10 cellular contexts compared by ENCODE assay signal in the genomic region with DNA sequence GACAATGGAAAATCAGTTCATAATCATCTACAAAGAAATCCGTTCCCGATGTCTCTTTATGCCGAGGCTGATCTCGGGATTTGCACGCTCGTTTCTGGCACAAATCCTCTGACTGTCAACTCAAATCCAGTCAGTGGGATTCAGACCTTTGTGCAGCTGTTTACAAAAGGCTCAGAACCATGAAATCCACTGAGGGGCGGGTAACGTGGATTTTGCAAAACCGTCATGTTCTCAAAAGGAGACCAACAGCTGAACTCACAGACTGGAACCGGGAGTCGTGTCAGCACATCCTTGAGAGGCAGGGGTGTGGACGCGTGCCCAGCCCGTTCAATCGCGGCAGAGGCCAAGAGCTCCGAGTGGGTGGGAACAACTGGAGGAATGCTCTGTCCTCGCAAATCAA. TPM values are rescaled to one million over a fixed set of nuclear protein-coding genes. Genes with fewer than 3 reads are reported as not detected.
DNase-seq lines count a peak whose midpoint lies in the region; ATAC-seq and TF ChIP-seq lines count a peak whose summit lies in the region.
"Had no signal": no experiment of that assay in that cellular context is flagged by ENCODE, and none has a peak within 500 bp of the region (broad histone marks: within the 10 kb centered on the region; RNA-seq: fewer than 3 reads in every experiment).

No MANE protein-coding gene starts in this region.

- H3K79me2 ChIP-seq in parathyroid adenoma = no peaks in the 10 kb centered on the region

- H3K27ac ChIP-seq in parathyroid adenoma = peak overlapping the region; percentile 36

- CTCF ChIA-PET in activated naive CD4-positive, alpha-beta T cell treated with anti-CD3 and anti-CD28 coated beads for 36 hours (lab: Charles Lee) = no interaction called here

- intact Hi-C loops in Right ventricle myocardium superior (cut with DNase I) = loop anchor here (10.0 kb wide), 1 partner anchor 49 kb away; no protein-coding TSS in a partner anchor
- intact Hi-C loops in activated naive CD4-positive, alpha-beta T cell treated with anti-CD3 and anti-CD28 coated beads for 36 hours (cut with micrococcal nuclease) = no loop called here

- H3K9me3 ChIP-seq in adipocyte (ENCODE audit: control insufficient read depth, low read length) = no peaks in the 10 kb centered on the region
- H3K9me3 ChIP-seq in parathyroid adenoma (ENCODE audit: control insufficient read depth, low read length) = no peaks in the 10 kb centered on the region

- H3K4me2 ChIP-seq in parathyroid adenoma (ENCODE audit: low read length) = no peak overlapping the region

- peaks cover 6% of the 10 kb centered on the region for H3K36me3 Mint-ChIP-seq in activated naive CD4-positive, alpha-beta T cell treated with anti-CD3 and anti-CD28 coated beads for 36 hours (ENCODE audit: low read depth)

- H2AFZ ChIP-seq in parathyroid adenoma = peak overlapping the region; percentile 28

- H3K4me1 Mint-ChIP-seq in activated naive CD4-positive, alpha-beta T cell treated with anti-CD3 and anti-CD28 coated beads for 36 hours (ENCODE audit: low read depth) = no peaks in the 10 kb centered on the region

- no peak for TF ChIP-seq CTCF in parathyroid adenoma (IDR thresholded peaks at IDR 0.05)

- peaks cover 46% of the 10 kb centered on the region for H3K4me1 ChIP-seq in adipocyte (ENCODE audit: control insufficient read depth, insufficient read depth, low read length)
- peaks cover 3% of the 10 kb centered on the region for H3K4me1 ChIP-seq in parathyroid adenoma

- H3K4me3 ChIP-seq in adipocyte (ENCODE audit: low read length) (peak overlapping the region; percentile 57), parathyroid adenoma (ENCODE audit: low read depth, low read length) (no peak overlapping the region)

- H3K9ac ChIP-seq in adipocyte (ENCODE audit: low read length) (peak overlapping the region; percentile 85), parathyroid adenoma (no peak overlapping the region)

- H3K27me3 ChIP-seq in adipocyte (replicated peaks; ENCODE audit: control insufficient read depth, insufficient read depth, low read length) (no peaks in the 10 kb centered on the region), parathyroid adenoma (ENCODE audit: control insufficient read depth, insufficient read depth, low read length) (no peaks in the 10 kb centered on the region)

- DNase-seq in AG08395 (ENCODE audit: low spot score) = peak; percentile 51
- peak; percentile 94 for DNase-seq in adipocyte (ENCODE audit: low read depth)
- peak; percentile 93 for DNase-seq in Right ventricle myocardium superior
- no peak for DNase-seq in activated naive CD4-positive, alpha-beta T cell treated with anti-CD3 and anti-CD28 coated beads for 36 hours
- DNase-seq in KBM-7 = no peak
- DNase-seq in cerebellum (ENCODE audit: low spot score) = no peak
- DNase-seq: activated CD4-positive, alpha-beta T cell treated with anti-CD3 and anti-CD28 coated beads, Interleukin-2, amount 50 U/mL, for 1 hour; NCI-H526 had no signal

- no peaks in the 10 kb centered on the region for H3K27me3 Mint-ChIP-seq in activated naive CD4-positive, alpha-beta T cell treated with anti-CD3 and anti-CD28 coated beads for 36 hours (ENCODE audit: low read depth)

- no peak overlapping the region for H3K27ac Mint-ChIP-seq in activated naive CD4-positive, alpha-beta T cell treated with anti-CD3 and anti-CD28 coated beads for 36 hours

- peak; percentile 91 for ATAC-seq in Right ventricle myocardium superior (ENCODE audit: poor library complexity)
- no peak for ATAC-seq in HG02759 (IDR thresholded peaks at IDR 0.05; ENCODE audit: unreplicated experiment)

- H3K9me3 Mint-ChIP-seq in activated naive CD4-positive, alpha-beta T cell treated with anti-CD3 and anti-CD28 coated beads for 36 hours = no peaks in the 10 kb centered on the region

- in situ Hi-C loops in KBM-7 (cut with MboI; ENCODE audit: low pct_unique_long_range_greater_than_20kb, low sequenced_read_pairs) = no loop called here

- H3K36me3 ChIP-seq in adipocyte (ENCODE audit: control insufficient read depth, insufficient read depth, low read length, severe bottlenecking) = peaks cover 32% of the 10 kb centered on the region
- H3K36me3 ChIP-seq in parathyroid adenoma (ENCODE audit: control insufficient read depth, insufficient read depth, low read length) = no peaks in the 10 kb centered on the region

- H3K4me3 Mint-ChIP-seq in activated naive CD4-positive, alpha-beta T cell treated with anti-CD3 and anti-CD28 coated beads for 36 hours = no peak overlapping the region

RNA-seq across cellular contexts. Expression of a gene that starts 46.4 kb away (rescaled TPM):
- total RNA-seq in Right ventricle myocardium superior (22.5 TPM), cerebellum (28.6 TPM)
- 10 to 100 TPM; 11.9 to 13.3 TPM for total RNA-seq in activated naive CD4-positive, alpha-beta T cell treated with anti-CD3 and anti-CD28 coated beads for 36 hours

RNA-seq across cellular contexts. Expression of a gene that starts 46.5 kb away (rescaled TPM):
- total RNA-seq in Right ventricle myocardium superior = 8.4 TPM
- total RNA-seq in activated naive CD4-positive, alpha-beta T cell treated with anti-CD3 and anti-CD28 coated beads for 36 hours = 10 to 100 TPM; 13.1 to 14.5 TPM
- total RNA-seq in cerebellum = 27.8 TPM

Comparison
In these comparisons a context has a peak if more than half of its experiments do, and no peak if none do; other contexts are left out.
1. DNase-seq: peak in AG08395 (single experiment), adipocyte (single experiment) and Right ventricle myocardium superior (single experiment); none in activated naive CD4-positive, alpha-beta T cell treated with anti-CD3 and anti-CD28 coated beads for 36 hours (single experiment), KBM-7 (single experiment) and cerebellum (single experiment).